In the genomic region with DNA sequence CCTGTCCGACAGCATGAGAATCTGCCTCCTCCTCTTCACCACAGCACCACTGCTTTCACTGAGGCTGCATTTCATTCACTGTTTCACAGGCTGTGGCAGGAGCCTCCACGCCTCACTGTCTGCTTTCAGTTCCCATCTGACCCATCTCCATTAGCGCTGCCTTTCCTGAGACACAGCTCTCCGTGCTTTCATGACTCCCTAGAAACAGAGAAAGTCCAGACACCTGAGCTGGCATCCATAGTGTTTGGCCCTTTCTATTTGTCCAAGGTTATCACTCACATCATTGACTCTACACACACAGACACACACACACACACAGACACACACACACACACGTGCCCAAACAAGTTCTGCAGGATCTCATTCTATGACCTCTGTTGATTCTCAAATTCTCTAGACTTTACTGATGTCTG, we compare ENCODE assay signal across 16 cellular contexts. TPM values are rescaled to one million over a fixed set of nuclear protein-coding genes. Genes with fewer than 3 reads are reported as not detected.
DNase-seq lines count a peak whose midpoint lies in the region; ATAC-seq, FAIRE-seq and TF ChIP-seq lines count a peak whose summit lies in the region.
"Had no signal": no experiment of that assay in that cellular context is flagged by ENCODE, and none has a peak within 500 bp of the region (broad histone marks: within the 10 kb centered on the region; RNA-seq: fewer than 3 reads in every experiment).

No MANE protein-coding gene starts in this region.

- H3K56ac ChIP-seq in H1 (replicated peaks; ENCODE audit: insufficient read length, low read depth, low read length): no peak overlapping the region

- ATAC-seq in GM19372 (IDR thresholded peaks at IDR 0.05; ENCODE audit: low read depth, unreplicated experiment): peak; percentile 62
- peak; percentile 55 for ATAC-seq in HG03442 (IDR thresholded peaks at IDR 0.05; ENCODE audit: unreplicated experiment)
- ATAC-seq: gastrocnemius medialis had no signal

- TF ChIP-seq EP300 in H1 (IDR thresholded peaks at IDR 0.05; ENCODE audit: borderline replicate concordance in 1 of 2, low read depth in 2 of 2, low read length in 2 of 2): no peak

- no peak overlapping the region for H2BK15ac ChIP-seq in H1 (ENCODE audit: low read length)

- H4K5ac ChIP-seq in H1 (ENCODE audit: insufficient read length, low read depth, low read length): no peak overlapping the region

- no peak overlapping the region for H3K4me3 ChIP-seq in H1 (ENCODE audit: extremely low read depth in 1 of 4, insufficient read depth in 2 of 4, low read depth in 3 of 4, low read length in 4 of 4)
- H3K4me3 ChIP-seq: gastrocnemius medialis, uterus had no signal

- no peak overlapping the region for H3K4me2 ChIP-seq in H1 (ENCODE audit: insufficient read depth in 1 of 2, low read depth in 2 of 2, low read length in 2 of 2)

- no peak overlapping the region for H2BK20ac ChIP-seq in H1 (ENCODE audit: low read length)

- H4K8ac ChIP-seq in H1 (ENCODE audit: extremely low read depth, insufficient read depth, low read length): no peak overlapping the region

- TF ChIP-seq CTCF in 22Rv1 (IDR thresholded peaks at IDR 0.05): no peak
- TF ChIP-seq CTCF in H1 (IDR thresholded peaks at IDR 0.05; ENCODE audit: control extremely low read depth in 1 of 3, insufficient read depth in 1 of 3, low read depth in 1 of 3, low read length in 3 of 3): no peak

- WGBS in H1 (ENCODE audit: extremely low coverage in 1 of 2, insufficient coverage in 1 of 2, insufficient read length in 1 of 2, insufficient replicate concordance in 2 of 2, low coverage in 1 of 2, low lambda C conversion rate in 2 of 2, missing lambda C conversion rate in 1 of 2), 2 experiments: 79% methylated on average over 5 of the region's 5 CpGs; no CpG with 5 or more reads in 1 of the 2 experiments

- H3K36me3 ChIP-seq in H1 (ENCODE audit: control insufficient read depth in 2 of 4, insufficient read depth in 4 of 4, low read length in 3 of 4): no peaks in the 10 kb centered on the region
- H3K36me3 ChIP-seq: gastrocnemius medialis, uterus had no signal

- no peaks in the 10 kb centered on the region for H3K79me1 ChIP-seq in H1 (ENCODE audit: low read depth, low read length)

- FAIRE-seq in H1 (lab: Jason Lieb, UNC): no peak

- H3K27ac ChIP-seq in 22Rv1 (peak overlapping the region; percentile 39; the same call in 1 of the 2 replicates), H1 (ENCODE audit: low read depth, low read length) (no peak overlapping the region)
- H3K27ac ChIP-seq: gastrocnemius medialis, uterus had no signal

- H4K20me1 ChIP-seq in H1 (replicated peaks in 1 of 2; ENCODE audit: control insufficient read depth in 1 of 2, insufficient read depth in 2 of 2, low read length in 2 of 2): no peaks in the 10 kb centered on the region

- H2BK5ac ChIP-seq in H1 (ENCODE audit: low read depth, low read length): no peak overlapping the region

- H2BK12ac ChIP-seq in H1 (ENCODE audit: low read depth, low read length): no peak overlapping the region

- no peak overlapping the region for H3K4ac ChIP-seq in H1 (replicated peaks; ENCODE audit: insufficient read length, low read depth, low read length)

- DNase-seq in H1 (ENCODE audit: low read depth in 1 of 2, low spot score in 2 of 2) (no peak), NCI-H524 (lab: John Stamatoyannopoulos, UW) (no peak), NCI-H2171 treated with DMSO at 0.1 percent for 48 hours (lab: John Stamatoyannopoulos, UW) (no peak), GDM1 (lab: John Stamatoyannopoulos, UW) (no peak), mesenteric fat pad (ENCODE audit: low spot score) (no peak)
- DNase-seq: DMS 273 treated with DMSO at 0.1 percent for 48 hours, gastrocnemius medialis, IMR-90, kidney glomerular epithelial cell, NCI-H2107, uterus had no signal

- POLR2A ChIA-PET in H1 (lab: Charles Lee; ENCODE audit: partially characterized antibody): interaction anchor here (1.6 kb wide), 1 partner anchor 14 kb away, joined by 4 read pairs; no protein-coding TSS in a partner anchor

- H4K91ac ChIP-seq in H1 (replicated peaks; ENCODE audit: insufficient read length, low read length): no peak overlapping the region

- no peak for TF ChIP-seq RAD21 in H1 (IDR thresholded peaks at IDR 0.05 in 1 of 2, conservative IDR thresholded peaks at IDR 0.05 in 1 of 2; ENCODE audit: low read depth in 2 of 2, low read length in 2 of 2)

- CTCF ChIA-PET in H1 (lab: Charles Lee; ENCODE audit: partially characterized antibody): interaction anchor here (1.3 kb wide), 1 partner anchor 53 kb away, joined by 4 read pairs; no protein-coding TSS in a partner anchor

- no peak overlapping the region for H3K23ac ChIP-seq in H1 (ENCODE audit: insufficient read length)

- peaks cover 6 to 11% (median 8%) of the 10 kb centered on the region in 4 experiments; a peak in 5 of 7 replicates for H3K4me1 ChIP-seq in H1 (replicated peaks in 1 of 4; ENCODE audit: control insufficient read depth in 3 of 4, insufficient read depth in 4 of 4, low read length in 3 of 4)
- H3K4me1 ChIP-seq: uterus had no signal

- TF ChIP-seq POLR2A in H1 (IDR thresholded peaks at IDR 0.05; ENCODE audit: control extremely low read depth in 1 of 2, low read depth in 2 of 2, low read length in 2 of 2): no peak

- H2AK5ac ChIP-seq in H1 (ENCODE audit: low read depth, low read length): no peak overlapping the region; the same call in 1 of the 2 replicates

- H3K9me3 ChIP-seq in H1 (ENCODE audit: insufficient read depth in 2 of 2, low read depth in 1 of 2, low read length in 1 of 2): no peaks in the 10 kb centered on the region; a peak in 1 of 4 replicates
- H3K9me3 ChIP-seq: gastrocnemius medialis, uterus had no signal

- H3K14ac ChIP-seq in H1 (ENCODE audit: insufficient read length): no peak overlapping the region

- no peaks in the 10 kb centered on the region; a peak in 1 of 4 replicates for H3K79me2 ChIP-seq in H1 (ENCODE audit: control insufficient read depth in 1 of 2, insufficient read depth in 2 of 2, low read length in 2 of 2)

- H3K27me3 ChIP-seq in H1 (replicated peaks in 1 of 4; ENCODE audit: control insufficient read depth in 3 of 4, extremely low read depth in 1 of 4, insufficient read depth in 3 of 4, low read length in 3 of 4): peaks cover 0 to 2% (median 0%) of the 10 kb centered on the region in 4 experiments; a peak in 3 of 7 replicates
- H3K27me3 ChIP-seq: gastrocnemius medialis, uterus had no signal

- no peak overlapping the region for H3K9ac ChIP-seq in H1 (replicated peaks in 1 of 4; ENCODE audit: extremely low read depth in 1 of 4, low read depth in 3 of 4, low read length in 3 of 4)

- no peaks in the 10 kb centered on the region for H3K23me2 ChIP-seq in H1 (ENCODE audit: low read depth, low read length)

- no peak overlapping the region for H2BK120ac ChIP-seq in H1 (replicated peaks; ENCODE audit: low read depth, low read length)

- H2AFZ ChIP-seq in H1 (ENCODE audit: low read length): 0 out of 2 replicates have a peak overlapping the region, but pooled peaks have one; percentile 58

- no peak overlapping the region for H3K18ac ChIP-seq in H1 (ENCODE audit: extremely low read depth, low read length)

TF ChIP-seq in H1, 55 proteins besides CTCF, POLR2A, EP300 and RAD21:
- no peak for TF ChIP-seq SIN3A (conservative IDR thresholded peaks at IDR 0.05 in 1 of 2, IDR thresholded peaks at IDR 0.05 in 1 of 2; ENCODE audit: low read depth in 1 of 2, low read length in 2 of 2)
- TF ChIP-seq TBP (IDR thresholded peaks at IDR 0.05; ENCODE audit: low read depth, low read length): no peak
- TF ChIP-seq SP2 (IDR thresholded peaks at IDR 0.05; ENCODE audit: low read length): no peak
- no peak for TF ChIP-seq HDAC2 (IDR thresholded peaks at IDR 0.05; ENCODE audit: borderline replicate concordance in 1 of 2, low read depth in 2 of 2, low read length in 2 of 2)
- TF ChIP-seq YY1 (IDR thresholded peaks at IDR 0.05; ENCODE audit: low read depth, low read length): no peak
- TF ChIP-seq, protein P1, sequence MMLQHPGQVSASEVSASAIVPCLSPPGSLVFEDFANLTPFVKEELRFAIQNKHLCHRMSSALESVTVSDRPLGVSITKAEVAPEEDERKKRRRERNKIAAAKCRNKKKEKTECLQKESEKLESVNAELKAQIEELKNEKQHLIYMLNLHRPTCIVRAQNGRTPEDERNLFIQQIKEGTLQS (IDR thresholded peaks at IDR 0.05; ENCODE audit: insufficient read depth, low read depth, low read length): no peak
- TF ChIP-seq ASH2L (IDR thresholded peaks at IDR 0.05; ENCODE audit: low read length): no peak
- no peak for TF ChIP-seq TAF7 (optimal IDR thresholded peaks at IDR 0.05; ENCODE audit: borderline replicate concordance, low read depth, low read length)
- no peak for TF ChIP-seq POU5F1 (IDR thresholded peaks at IDR 0.05; ENCODE audit: low read depth, low read length)

RNA-seq across cellular contexts. Expression of a gene that starts 5.2 kb away (rescaled TPM):
- not detected in 2 replicates for total RNA-seq in H1 (2021; fragmentation: NEBNext Ultra II Directional; extraction: Animal tissue kit (Norgen Biotek cat#: 25700))
- polyA plus RNA-seq in H1 (2011; rRNA removed): 0.15 and 0.28 TPM in 2 replicates
- polyA plus RNA-seq in H1 (2011; cell fraction: cytosol; rRNA removed): 0.35 TPM
- polyA plus RNA-seq in H1 (2011; cell fraction: nucleus; rRNA removed): 0.36 TPM
- 0.25 to 0.59 TPM (median 0.49 TPM) in 4 replicates for polyA plus RNA-seq in H1 (2012, experiment 1 of 2)
- polyA plus RNA-seq in H1 (2012, experiment 2 of 2): not detected
- polyA plus RNA-seq in H1 (2013, experiment 1 of 2): 0.06 TPM
- polyA plus RNA-seq in H1 (2013, experiment 2 of 2): 0.13 TPM
- 0.24 and 0.54 TPM in 2 replicates for polyA minus RNA-seq in H1 (2011; rRNA and poly(A)+ RNA removed)
- not detected for polyA minus RNA-seq in H1 (2011; cell fraction: cytosol; rRNA and poly(A)+ RNA removed)
- polyA minus RNA-seq in H1 (2011; cell fraction: nucleus; rRNA and poly(A)+ RNA removed): 0.20 TPM
- total RNA-seq in mesenteric fat pad: not detected
- total RNA-seq: dermis microvascular lymphatic vessel endothelial cell, IMR-90 had no signal
- polyA plus RNA-seq: AG04450, IMR-90 had no signal
